18 cellular contexts compared by ENCODE assay signal in genomic region chr10:70435241-70436085, GRCh38. TPM values are rescaled to one million over a fixed set of nuclear protein-coding genes. Genes with fewer than 3 reads are reported as not detected.
DNase-seq lines count a peak whose midpoint lies in the region; FAIRE-seq and TF ChIP-seq lines count a peak whose summit lies in the region.
"Had no signal": no experiment of that assay in that cellular context is flagged by ENCODE, and none has a peak within 500 bp of the region (broad histone marks: within the 10 kb centered on the region; RNA-seq: fewer than 3 reads in every experiment).

No MANE protein-coding gene starts in this region.

- no peak for DNase-seq in H1 (ENCODE audit: low read depth in 1 of 2, low spot score in 2 of 2)
- peak; percentile 74 for DNase-seq in mesenteric fat pad (ENCODE audit: low spot score)
- DNase-seq in posterior vena cava (ENCODE audit: low spot score), result peak; percentile 71
- DNase-seq in cortex of kidney (lab: John Stamatoyannopoulos, UW), result no peak
- no peak for DNase-seq in activated CD4-positive, alpha-beta T cell treated with anti-CD3 and anti-CD28 coated beads for 4 hours
- no peak for DNase-seq in cardiac septum (ENCODE audit: low spot score)
- DNase-seq in SIG-M5 (lab: John Stamatoyannopoulos, UW), result no peak
- DNase-seq: C1 segment of cervical spinal cord; Calu3; CD4-positive, alpha-beta T cell; DMS79 had no signal

- no peak overlapping the region for H2BK20ac ChIP-seq in H1 (ENCODE audit: low read length)

- H3K23ac ChIP-seq in H1 (ENCODE audit: insufficient read length), result no peak overlapping the region

- H3K36me3 ChIP-seq in H1 (ENCODE audit: control insufficient read depth in 2 of 4, insufficient read depth in 4 of 4, low read length in 3 of 4), result peaks cover 0 to 3% (median 0%) of the 10 kb centered on the region in 4 experiments; a peak in 3 of 8 replicates

- no peak overlapping the region for H3K4me2 ChIP-seq in H1 (ENCODE audit: insufficient read depth in 1 of 2, low read depth in 2 of 2, low read length in 2 of 2)

- peaks cover under 1% of the 10 kb centered on the region; the same call in 1 of the 2 replicates for H3K23me2 ChIP-seq in H1 (ENCODE audit: low read depth, low read length)

- CTCF ChIA-PET in H1 (lab: Charles Lee; ENCODE audit: partially characterized antibody), result interaction anchor here (0.6 to 9.2 kb wide), 8 partner anchors 10 to 105 kb away, joined by 3 to 67 read pairs (median 6); no protein-coding TSS in a partner anchor

- H2BK120ac ChIP-seq in H1 (replicated peaks; ENCODE audit: low read depth, low read length), result no peak overlapping the region

- intact Hi-C loops in posterior vena cava (cut with DNase I) (no loop called here), cardiac septum (cut with DNase I) (no loop called here)

- H2AFZ ChIP-seq in H1 (ENCODE audit: low read length), result no peak overlapping the region

- no peak for TF ChIP-seq CTCF in H1 (IDR thresholded peaks at IDR 0.05; ENCODE audit: control extremely low read depth in 1 of 3, insufficient read depth in 1 of 3, low read depth in 1 of 3, low read length in 3 of 3)

- TF ChIP-seq EP300 in H1 (IDR thresholded peaks at IDR 0.05; ENCODE audit: borderline replicate concordance in 1 of 2, low read depth in 2 of 2, low read length in 2 of 2), result no peak

- H3K79me2 ChIP-seq in H1 (ENCODE audit: control insufficient read depth in 1 of 2, insufficient read depth in 2 of 2, low read length in 2 of 2), result no peaks in the 10 kb centered on the region

- H3K79me1 ChIP-seq in H1 (ENCODE audit: low read depth, low read length), result no peaks in the 10 kb centered on the region; the same call in 1 of the 2 replicates

- no peak overlapping the region for H2BK12ac ChIP-seq in H1 (ENCODE audit: low read depth, low read length)

- H4K20me1 ChIP-seq in H1 (replicated peaks in 1 of 2; ENCODE audit: control insufficient read depth in 1 of 2, insufficient read depth in 2 of 2, low read length in 2 of 2), result peaks cover 2 to 21% of the 10 kb centered on the region in 2 experiments

- POLR2A ChIA-PET in H1 (lab: Charles Lee; ENCODE audit: partially characterized antibody), result interaction anchor here (0.6 to 3.1 kb wide), 4 partner anchors 8 to 130 kb away, joined by 3 to 14 read pairs (median 3); no protein-coding TSS in a partner anchor

- H3K4ac ChIP-seq in H1 (replicated peaks; ENCODE audit: insufficient read length, low read depth, low read length), result no peak overlapping the region

- no peak overlapping the region for H4K91ac ChIP-seq in H1 (replicated peaks; ENCODE audit: insufficient read length, low read length)

- H4K5ac ChIP-seq in H1 (ENCODE audit: insufficient read length, low read depth, low read length), result no peak overlapping the region

- no peak overlapping the region for H3K9ac ChIP-seq in H1 (replicated peaks in 1 of 4; ENCODE audit: extremely low read depth in 1 of 4, low read depth in 3 of 4, low read length in 3 of 4)

- H3K9me3 ChIP-seq in H1 (ENCODE audit: insufficient read depth in 2 of 2, low read depth in 1 of 2, low read length in 1 of 2), result no peaks in the 10 kb centered on the region

- TF ChIP-seq POLR2A in H1 (IDR thresholded peaks at IDR 0.05; ENCODE audit: control extremely low read depth in 1 of 2, low read depth in 2 of 2, low read length in 2 of 2), result no peak

- H3K4me3 ChIP-seq in H1 (ENCODE audit: extremely low read depth in 1 of 4, insufficient read depth in 2 of 4, low read depth in 3 of 4, low read length in 4 of 4), result no peak overlapping the region
- H3K4me3 ChIP-seq: GM12878 had no signal

- no peak overlapping the region for H3K14ac ChIP-seq in H1 (ENCODE audit: insufficient read length)

- H4K8ac ChIP-seq in H1 (ENCODE audit: extremely low read depth, insufficient read depth, low read length), result no peak overlapping the region

- no peak overlapping the region for H2BK5ac ChIP-seq in H1 (ENCODE audit: low read depth, low read length)

- H2BK15ac ChIP-seq in H1 (ENCODE audit: low read length), result 0 out of 2 replicates have a peak overlapping the region, but pooled peaks have one; percentile 47

- 92% methylated on average over 19 of the region's 19 CpGs; no CpG with 5 or more reads in 1 of the 2 experiments for WGBS in H1 (ENCODE audit: extremely low coverage in 1 of 2, insufficient coverage in 1 of 2, insufficient read length in 1 of 2, insufficient replicate concordance in 2 of 2, low coverage in 1 of 2, low lambda C conversion rate in 2 of 2, missing lambda C conversion rate in 1 of 2), 2 experiments

- H3K18ac ChIP-seq in H1 (ENCODE audit: extremely low read depth, low read length), result no peak overlapping the region

- no peak overlapping the region for H3K56ac ChIP-seq in H1 (replicated peaks; ENCODE audit: insufficient read length, low read depth, low read length)

- peaks cover 8 to 20% (median 17%) of the 10 kb centered on the region in 4 experiments for H3K27me3 ChIP-seq in H1 (replicated peaks in 1 of 4; ENCODE audit: control insufficient read depth in 3 of 4, extremely low read depth in 1 of 4, insufficient read depth in 3 of 4, low read length in 3 of 4)

- no peaks in the 10 kb centered on the region; a peak in 4 of 7 replicates for H3K4me1 ChIP-seq in H1 (replicated peaks in 1 of 4; ENCODE audit: control insufficient read depth in 3 of 4, insufficient read depth in 4 of 4, low read length in 3 of 4)

- TF ChIP-seq RAD21 in H1 (IDR thresholded peaks at IDR 0.05 in 1 of 2, conservative IDR thresholded peaks at IDR 0.05 in 1 of 2; ENCODE audit: low read depth in 2 of 2, low read length in 2 of 2), result no peak

- FAIRE-seq in H1 (lab: Jason Lieb, UNC), result no peak
- FAIRE-seq: A204.1, GM12878, GM18507, H54 had no signal

- no peak overlapping the region for H3K27ac ChIP-seq in H1 (ENCODE audit: low read depth, low read length)

- no peak overlapping the region for H2AK5ac ChIP-seq in H1 (ENCODE audit: low read depth, low read length)

TF ChIP-seq in H1, 55 proteins besides CTCF, POLR2A, EP300 and RAD21 (continues in another document):
- TF ChIP-seq RXRA (IDR thresholded peaks at IDR 0.05; ENCODE audit: insufficient read depth, low read depth, low read length) (no peak), TAF1 (IDR thresholded peaks at IDR 0.05; ENCODE audit: low read depth, low read length) (no peak), CEBPB (IDR thresholded peaks at IDR 0.05; ENCODE audit: low read depth, low read length) (no peak), SRF (IDR thresholded peaks at IDR 0.05; ENCODE audit: low read depth, low read length) (no peak), JUND (IDR thresholded peaks at IDR 0.05; ENCODE audit: low read length) (no peak), JUN (IDR thresholded peaks at IDR 0.05; ENCODE audit: low read depth, low read length) (no peak), RBBP5 (IDR thresholded peaks at IDR 0.05; ENCODE audit: borderline replicate concordance, low read depth, low read length) (no peak), BRCA1 (IDR thresholded peaks at IDR 0.05; ENCODE audit: low read depth, low read length) (no peak)

RNA-seq across cellular contexts. Expression of gene NODAL, which starts 6.0 kb away (rescaled TPM):
- 6.3 and 7.3 TPM in 2 replicates for total RNA-seq in H1 (2021; fragmentation: NEBNext Ultra II Directional; extraction: Animal tissue kit (Norgen Biotek cat#: 25700))
- polyA plus RNA-seq in H1 (2011; rRNA removed), result 2.0 and 5.0 TPM in 2 replicates
- 4.8 TPM for polyA plus RNA-seq in H1 (2011; cell fraction: cytosol; rRNA removed)
- polyA plus RNA-seq in H1 (2011; cell fraction: nucleus; rRNA removed), result 3.7 TPM
- 2.3 to 2.6 TPM (median 2.5 TPM) in 4 replicates for polyA plus RNA-seq in H1 (2012, experiment 1 of 2)
- polyA plus RNA-seq in H1 (2012, experiment 2 of 2), result 2.1 TPM
- polyA plus RNA-seq in H1 (2013, experiment 1 of 2), result 25.4 TPM
- 29.4 TPM for polyA plus RNA-seq in H1 (2013, experiment 2 of 2)
- polyA minus RNA-seq in H1 (2011; rRNA and poly(A)+ RNA removed), result 2.7 and 6.4 TPM in 2 replicates
- 2.6 TPM for polyA minus RNA-seq in H1 (2011; cell fraction: cytosol; rRNA and poly(A)+ RNA removed)
- polyA minus RNA-seq in H1 (2011; cell fraction: nucleus; rRNA and poly(A)+ RNA removed), result 1.2 TPM
- not detected for total RNA-seq in mesenteric fat pad
- total RNA-seq in posterior vena cava, result not detected
- 0.38 TPM for total RNA-seq in cardiac septum
- total RNA-seq: B cell; Calu3; CD4-positive, alpha-beta T cell; G401; GM12878; HT-29 had no signal
- polyA plus RNA-seq: GM12878 had no signal

RNA-seq across cellular contexts. Expression of gene EIF4EBP2, which starts 31.5 kb away (rescaled TPM):
- 138 and 144 TPM in 2 replicates for total RNA-seq in H1 (2021; fragmentation: NEBNext Ultra II Directional; extraction: Animal tissue kit (Norgen Biotek cat#: 25700))
- polyA plus RNA-seq in H1 (2011; rRNA removed), result 39.8 and 55.3 TPM in 2 replicates
- polyA plus RNA-seq in H1 (2011; cell fraction: cytosol; rRNA removed), result 52.3 TPM
- 21.0 TPM for polyA plus RNA-seq in H1 (2011; cell fraction: nucleus; rRNA removed)
- polyA plus RNA-seq in H1 (2012, experiment 1 of 2), result 53.7 to 103 TPM (median 70.1 TPM) in 4 replicates
- 48.9 TPM for polyA plus RNA-seq in H1 (2012, experiment 2 of 2)
- polyA plus RNA-seq in H1 (2013, experiment 1 of 2), result 91.9 TPM
- polyA plus RNA-seq in H1 (2013, experiment 2 of 2), result 93.4 TPM
- polyA minus RNA-seq in H1 (2011; rRNA and poly(A)+ RNA removed), result 97.9 and 109 TPM in 2 replicates
- polyA minus RNA-seq in H1 (2011; cell fraction: cytosol; rRNA and poly(A)+ RNA removed), result 67.6 TPM
- polyA minus RNA-seq in H1 (2011; cell fraction: nucleus; rRNA and poly(A)+ RNA removed), result 38.6 TPM
- total RNA-seq in mesenteric fat pad (137 TPM), posterior vena cava (10 to 100 TPM; 50.1 to 55.5 TPM), cardiac septum (69.8 TPM)

RNA-seq across cellular contexts. Expression of gene PALD1, which starts 43.1 kb away (rescaled TPM):
- 31.8 and 32.8 TPM in 2 replicates for total RNA-seq in H1 (2021; fragmentation: NEBNext Ultra II Directional; extraction: Animal tissue kit (Norgen Biotek cat#: 25700))
- 13.3 and 23.2 TPM in 2 replicates for polyA plus RNA-seq in H1 (2011; rRNA removed)
- polyA plus RNA-seq in H1 (2011; cell fraction: cytosol; rRNA removed), result 20.2 TPM
- 40.0 TPM for polyA plus RNA-seq in H1 (2011; cell fraction: nucleus; rRNA removed)
- polyA plus RNA-seq in H1 (2012, experiment 1 of 2), result 16.7 to 24.5 TPM (median 21.7 TPM) in 4 replicates
- 17.2 TPM for polyA plus RNA-seq in H1 (2012, experiment 2 of 2)
- polyA plus RNA-seq in H1 (2013, experiment 1 of 2), result 14.7 TPM
- 15.6 TPM for polyA plus RNA-seq in H1 (2013, experiment 2 of 2)
- 15.4 and 21.3 TPM in 2 replicates for polyA minus RNA-seq in H1 (2011; rRNA and poly(A)+ RNA removed)
- polyA minus RNA-seq in H1 (2011; cell fraction: cytosol; rRNA and poly(A)+ RNA removed), result 16.5 TPM
- 13.8 TPM for polyA minus RNA-seq in H1 (2011; cell fraction: nucleus; rRNA and poly(A)+ RNA removed)
- total RNA-seq in mesenteric fat pad, result 7.6 TPM
- total RNA-seq in posterior vena cava, result 1 to 10 TPM; 6.7 to 7.4 TPM
- total RNA-seq in cardiac septum, result 5.3 TPM

RNA-seq across cellular contexts. Expression of gene LRRC20, which starts 53.0 kb away (rescaled TPM):
- 25.2 and 27.1 TPM in 2 replicates for total RNA-seq in H1 (2021; fragmentation: NEBNext Ultra II Directional; extraction: Animal tissue kit (Norgen Biotek cat#: 25700))
- polyA plus RNA-seq in H1 (2011; rRNA removed), result 44.5 and 60.2 TPM in 2 replicates
- 53.4 TPM for polyA plus RNA-seq in H1 (2011; cell fraction: cytosol; rRNA removed)
- polyA plus RNA-seq in H1 (2011; cell fraction: nucleus; rRNA removed), result 53.4 TPM
- polyA plus RNA-seq in H1 (2012, experiment 1 of 2), result 16.3 to 31.8 TPM (median 25.4 TPM) in 4 replicates
- 30.6 TPM for polyA plus RNA-seq in H1 (2012, experiment 2 of 2)
- polyA plus RNA-seq in H1 (2013, experiment 1 of 2), result 20.2 TPM
- 21.7 TPM for polyA plus RNA-seq in H1 (2013, experiment 2 of 2)
- 40.6 and 44.5 TPM in 2 replicates for polyA minus RNA-seq in H1 (2011; rRNA and poly(A)+ RNA removed)
- 12.9 TPM for polyA minus RNA-seq in H1 (2011; cell fraction: cytosol; rRNA and poly(A)+ RNA removed)
- polyA minus RNA-seq in H1 (2011; cell fraction: nucleus; rRNA and poly(A)+ RNA removed), result 17.2 TPM
- 1.9 TPM for total RNA-seq in mesenteric fat pad
- 1 to 10 TPM; 3.1 to 3.9 TPM for total RNA-seq in posterior vena cava
- 46.3 TPM for total RNA-seq in cardiac septum

Comparison
In these comparisons a context has a peak if more than half of its experiments do, and no peak if none do; other contexts are left out.
1. DNase-seq: peak in mesenteric fat pad (single experiment) and posterior vena cava (single experiment); none in H1 (0 of 2), cortex of kidney (single experiment), activated CD4-positive, alpha-beta T cell treated with anti-CD3 and anti-CD28 coated beads for 4 hours (0 of 2), cardiac septum (single experiment) and SIG-M5 (single experiment).